1 cellular context compared by ENCODE assay signal in the genomic region with DNA sequence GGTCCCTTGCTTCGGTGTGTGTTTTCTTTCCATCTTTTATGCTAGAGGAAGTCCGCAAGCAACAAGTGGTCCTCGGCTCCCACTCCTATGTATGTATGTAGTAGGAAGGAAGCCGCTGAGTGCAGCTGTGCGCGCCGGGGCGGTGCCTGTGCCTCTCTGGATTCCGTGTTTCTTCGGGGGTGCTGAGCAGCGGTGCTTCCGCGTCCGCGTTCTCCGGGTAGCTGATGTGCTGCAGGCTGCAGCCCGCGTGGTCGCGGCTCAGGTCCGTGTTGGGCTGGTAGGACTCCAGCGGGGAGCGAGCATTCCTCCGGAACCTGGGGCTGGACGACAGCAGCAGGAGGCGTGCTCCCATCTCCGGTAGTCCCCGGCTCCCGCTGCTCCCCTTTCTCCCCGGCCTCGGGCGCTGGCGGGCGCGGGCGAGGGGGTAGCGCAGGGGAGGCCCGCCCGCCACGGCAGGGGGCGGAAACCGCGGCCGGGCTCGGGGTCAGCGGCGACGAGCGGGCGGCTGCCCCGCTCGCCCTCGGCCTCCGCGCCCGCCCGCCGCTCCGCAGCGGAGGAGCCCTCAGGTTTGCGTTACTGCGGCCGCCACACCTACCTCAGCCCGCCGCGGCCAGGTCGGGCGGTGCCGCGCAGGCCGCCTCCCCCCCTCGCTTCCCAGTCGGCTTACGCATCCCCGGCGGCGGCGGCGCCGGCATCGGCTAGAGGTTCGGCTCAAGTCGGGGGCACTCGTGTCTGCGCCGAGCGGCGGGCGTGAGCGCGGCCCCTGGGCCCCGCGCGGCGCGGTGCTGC.
A peak's percentile ranks its signal among the peaks of the same experiment; 100 is the strongest.
TF ChIP-seq lines count a peak whose summit lies in the region.

No MANE protein-coding gene starts in this region.

TF ChIP-seq in K562, 482 proteins besides CTCF, POLR2A, EP300 and RAD21 (continued from another document and continues in another):
- no peak for TF ChIP-seq KAT2B (IDR thresholded peaks at IDR 0.05; ENCODE audit: low read depth, low read length)
- TF ChIP-seq MYC (IDR thresholded peaks at IDR 0.05; ENCODE audit: low read depth, low read length) = 0 out of 2 replicates have a peak, but pooled peaks have one; percentile 19
- TF ChIP-seq MYC (CRISPR knock-in tag; IDR thresholded peaks at IDR 0.05; ENCODE audit: borderline replicate concordance, low read depth) = no peak
- TF ChIP-seq, protein P1, sequence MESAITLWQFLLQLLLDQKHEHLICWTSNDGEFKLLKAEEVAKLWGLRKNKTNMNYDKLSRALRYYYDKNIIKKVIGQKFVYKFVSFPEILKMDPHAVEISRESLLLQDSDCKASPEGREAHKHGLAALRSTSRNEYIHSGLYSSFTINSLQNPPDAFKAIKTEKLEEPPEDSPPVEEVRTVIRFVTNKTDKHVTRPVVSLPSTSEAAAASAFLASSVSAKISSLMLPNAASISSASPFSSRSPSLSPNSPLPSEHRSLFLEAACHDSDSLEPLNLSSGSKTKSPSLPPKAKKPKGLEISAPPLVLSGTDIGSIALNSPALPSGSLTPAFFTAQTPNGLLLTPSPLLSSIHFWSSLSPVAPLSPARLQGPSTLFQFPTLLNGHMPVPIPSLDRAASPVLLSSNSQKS (CRISPR knock-in tag; IDR thresholded peaks at IDR 0.05) = no peak
- TF ChIP-seq TCF7 (IDR thresholded peaks at IDR 0.05; ENCODE audit: borderline replicate concordance) = no peak
- TF ChIP-seq ZBTB8A (IDR thresholded peaks at IDR 0.05; ENCODE audit: partially characterized antibody) = no peak
- no peak for TF ChIP-seq ZNF583 (CRISPR knock-in tag; IDR thresholded peaks at IDR 0.05)
- peak; percentile 39; the same call in 1 of the 2 replicates for TF ChIP-seq PHF8 (IDR thresholded peaks at IDR 0.05; ENCODE audit: borderline replicate concordance, low read length)
- peak; percentile 17 for TF ChIP-seq PHF20 (IDR thresholded peaks at IDR 0.05; ENCODE audit: partially characterized antibody)
- TF ChIP-seq CEBPG (CRISPR knock-in tag; IDR thresholded peaks at IDR 0.05) = no peak
- no peak for TF ChIP-seq CEBPG (tag; conservative IDR thresholded peaks at IDR 0.05 in 1 of 2, IDR thresholded peaks at IDR 0.05 in 1 of 2)
- TF ChIP-seq, protein P2, sequence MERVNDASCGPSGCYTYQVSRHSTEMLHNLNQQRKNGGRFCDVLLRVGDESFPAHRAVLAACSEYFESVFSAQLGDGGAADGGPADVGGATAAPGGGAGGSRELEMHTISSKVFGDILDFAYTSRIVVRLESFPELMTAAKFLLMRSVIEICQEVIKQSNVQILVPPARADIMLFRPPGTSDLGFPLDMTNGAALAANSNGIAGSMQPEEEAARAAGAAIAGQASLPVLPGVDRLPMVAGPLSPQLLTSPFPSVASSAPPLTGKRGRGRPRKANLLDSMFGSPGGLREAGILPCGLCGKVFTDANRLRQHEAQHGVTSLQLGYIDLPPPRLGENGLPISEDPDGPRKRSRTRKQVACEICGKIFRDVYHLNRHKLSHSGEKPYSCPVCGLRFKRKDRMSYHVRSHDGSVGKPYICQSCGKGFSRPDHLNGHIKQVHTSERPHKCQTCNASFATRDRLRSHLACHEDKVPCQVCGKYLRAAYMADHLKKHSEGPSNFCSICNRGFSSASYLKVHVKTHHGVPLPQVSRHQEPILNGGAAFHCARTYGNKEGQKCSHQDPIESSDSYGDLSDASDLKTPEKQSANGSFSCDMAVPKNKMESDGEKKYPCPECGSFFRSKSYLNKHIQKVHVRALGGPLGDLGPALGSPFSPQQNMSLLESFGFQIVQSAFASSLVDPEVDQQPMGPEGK (CRISPR knock-in tag; IDR thresholded peaks at IDR 0.05; ENCODE audit: borderline replicate concordance) = no peak
- no peak for TF ChIP-seq ZNF239 (CRISPR knock-in tag; IDR thresholded peaks at IDR 0.05)
- no peak for TF ChIP-seq SAFB (IDR thresholded peaks at IDR 0.05; ENCODE audit: borderline replicate concordance, low read depth, low read length)
- no peak for TF ChIP-seq RFX5 (IDR thresholded peaks at IDR 0.05; ENCODE audit: low read depth, low read length)
- no peak for TF ChIP-seq U2AF2 (optimal IDR thresholded peaks at IDR 0.05; ENCODE audit: low read depth, low read length)
- TF ChIP-seq SNRNP70 (optimal IDR thresholded peaks at IDR 0.05; ENCODE audit: low read depth, low read length) = no peak
- no peak for TF ChIP-seq RBM15 (IDR thresholded peaks at IDR 0.05; ENCODE audit: insufficient read depth, low read length)
- no peak for TF ChIP-seq ASH1L (IDR thresholded peaks at IDR 0.05; ENCODE audit: borderline replicate concordance, low read depth, partially characterized antibody)
- TF ChIP-seq, protein P3, sequence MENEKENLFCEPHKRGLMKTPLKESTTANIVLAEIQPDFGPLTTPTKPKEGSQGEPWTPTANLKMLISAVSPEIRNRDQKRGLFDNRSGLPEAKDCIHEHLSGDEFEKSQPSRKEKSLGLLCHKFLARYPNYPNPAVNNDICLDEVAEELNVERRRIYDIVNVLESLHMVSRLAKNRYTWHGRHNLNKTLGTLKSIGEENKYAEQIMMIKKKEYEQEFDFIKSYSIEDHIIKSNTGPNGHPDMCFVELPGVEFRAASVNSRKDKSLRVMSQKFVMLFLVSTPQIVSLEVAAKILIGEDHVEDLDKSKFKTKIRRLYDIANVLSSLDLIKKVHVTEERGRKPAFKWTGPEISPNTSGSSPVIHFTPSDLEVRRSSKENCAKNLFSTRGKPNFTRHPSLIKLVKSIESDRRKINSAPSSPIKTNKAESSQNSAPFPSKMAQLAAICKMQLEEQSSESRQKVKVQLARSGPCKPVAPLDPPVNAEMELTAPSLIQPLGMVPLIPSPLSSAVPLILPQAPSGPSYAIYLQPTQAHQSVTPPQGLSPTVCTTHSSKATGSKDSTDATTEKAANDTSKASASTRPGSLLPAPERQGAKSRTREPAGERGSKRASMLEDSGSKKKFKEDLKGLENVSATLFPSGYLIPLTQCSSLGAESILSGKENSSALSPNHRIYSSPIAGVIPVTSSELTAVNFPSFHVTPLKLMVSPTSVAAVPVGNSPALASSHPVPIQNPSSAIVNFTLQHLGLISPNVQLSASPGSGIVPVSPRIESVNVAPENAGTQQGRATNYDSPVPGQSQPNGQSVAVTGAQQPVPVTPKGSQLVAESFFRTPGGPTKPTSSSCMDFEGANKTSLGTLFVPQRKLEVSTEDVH (IDR thresholded peaks at IDR 0.05; ENCODE audit: low read depth, partially characterized antibody) = no peak
- TF ChIP-seq CREM (IDR thresholded peaks at IDR 0.05; ENCODE audit: low read depth) = no peak
- no peak for TF ChIP-seq ZNF217 (CRISPR knock-in tag; IDR thresholded peaks at IDR 0.05)
- TF ChIP-seq DACH1 (IDR thresholded peaks at IDR 0.05; ENCODE audit: partially characterized antibody) = no peak
- no peak for TF ChIP-seq ZNF668 (CRISPR knock-in tag; IDR thresholded peaks at IDR 0.05)
- TF ChIP-seq ESRRA (IDR thresholded peaks at IDR 0.05; ENCODE audit: borderline replicate concordance, low read depth) = no peak
- TF ChIP-seq ZKSCAN1 (IDR thresholded peaks at IDR 0.05; ENCODE audit: low read depth, low read length) = no peak
- TF ChIP-seq, protein P4, sequence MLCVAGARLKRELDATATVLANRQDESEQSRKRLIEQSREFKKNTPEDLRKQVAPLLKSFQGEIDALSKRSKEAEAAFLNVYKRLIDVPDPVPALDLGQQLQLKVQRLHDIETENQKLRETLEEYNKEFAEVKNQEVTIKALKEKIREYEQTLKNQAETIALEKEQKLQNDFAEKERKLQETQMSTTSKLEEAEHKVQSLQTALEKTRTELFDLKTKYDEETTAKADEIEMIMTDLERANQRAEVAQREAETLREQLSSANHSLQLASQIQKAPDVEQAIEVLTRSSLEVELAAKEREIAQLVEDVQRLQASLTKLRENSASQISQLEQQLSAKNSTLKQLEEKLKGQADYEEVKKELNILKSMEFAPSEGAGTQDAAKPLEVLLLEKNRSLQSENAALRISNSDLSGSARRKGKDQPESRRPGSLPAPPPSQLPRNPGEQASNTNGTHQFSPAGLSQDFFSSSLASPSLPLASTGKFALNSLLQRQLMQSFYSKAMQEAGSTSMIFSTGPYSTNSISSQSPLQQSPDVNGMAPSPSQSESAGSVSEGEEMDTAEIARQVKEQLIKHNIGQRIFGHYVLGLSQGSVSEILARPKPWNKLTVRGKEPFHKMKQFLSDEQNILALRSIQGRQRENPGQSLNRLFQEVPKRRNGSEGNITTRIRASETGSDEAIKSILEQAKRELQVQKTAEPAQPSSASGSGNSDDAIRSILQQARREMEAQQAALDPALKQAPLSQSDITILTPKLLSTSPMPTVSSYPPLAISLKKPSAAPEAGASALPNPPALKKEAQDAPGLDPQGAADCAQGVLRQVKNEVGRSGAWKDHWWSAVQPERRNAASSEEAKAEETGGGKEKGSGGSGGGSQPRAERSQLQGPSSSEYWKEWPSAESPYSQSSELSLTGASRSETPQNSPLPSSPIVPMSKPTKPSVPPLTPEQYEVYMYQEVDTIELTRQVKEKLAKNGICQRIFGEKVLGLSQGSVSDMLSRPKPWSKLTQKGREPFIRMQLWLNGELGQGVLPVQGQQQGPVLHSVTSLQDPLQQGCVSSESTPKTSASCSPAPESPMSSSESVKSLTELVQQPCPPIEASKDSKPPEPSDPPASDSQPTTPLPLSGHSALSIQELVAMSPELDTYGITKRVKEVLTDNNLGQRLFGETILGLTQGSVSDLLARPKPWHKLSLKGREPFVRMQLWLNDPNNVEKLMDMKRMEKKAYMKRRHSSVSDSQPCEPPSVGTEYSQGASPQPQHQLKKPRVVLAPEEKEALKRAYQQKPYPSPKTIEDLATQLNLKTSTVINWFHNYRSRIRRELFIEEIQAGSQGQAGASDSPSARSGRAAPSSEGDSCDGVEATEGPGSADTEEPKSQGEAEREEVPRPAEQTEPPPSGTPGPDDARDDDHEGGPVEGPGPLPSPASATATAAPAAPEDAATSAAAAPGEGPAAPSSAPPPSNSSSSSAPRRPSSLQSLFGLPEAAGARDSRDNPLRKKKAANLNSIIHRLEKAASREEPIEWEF (CRISPR knock-in tag; IDR thresholded peaks at IDR 0.05) = no peak
- peak; percentile 71 for TF ChIP-seq SMAD4 (CRISPR knock-in tag; conservative IDR thresholded peaks at IDR 0.05)
- no peak for TF ChIP-seq PHF21A (IDR thresholded peaks at IDR 0.05; ENCODE audit: borderline replicate concordance, low read depth)
- no peak for TF ChIP-seq SRF (CRISPR knock-in tag; IDR thresholded peaks at IDR 0.05)
- TF ChIP-seq, protein P5, sequence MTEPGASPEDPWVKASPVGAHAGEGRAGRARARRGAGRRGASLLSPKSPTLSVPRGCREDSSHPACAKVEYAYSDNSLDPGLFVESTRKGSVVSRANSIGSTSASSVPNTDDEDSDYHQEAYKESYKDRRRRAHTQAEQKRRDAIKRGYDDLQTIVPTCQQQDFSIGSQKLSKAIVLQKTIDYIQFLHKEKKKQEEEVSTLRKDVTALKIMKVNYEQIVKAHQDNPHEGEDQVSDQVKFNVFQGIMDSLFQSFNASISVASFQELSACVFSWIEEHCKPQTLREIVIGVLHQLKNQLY (CRISPR knock-in tag; conservative IDR thresholded peaks at IDR 0.05) = no peak
- no peak for TF ChIP-seq MAFF (IDR thresholded peaks at IDR 0.05; ENCODE audit: low read length)
- TF ChIP-seq, protein P6, sequence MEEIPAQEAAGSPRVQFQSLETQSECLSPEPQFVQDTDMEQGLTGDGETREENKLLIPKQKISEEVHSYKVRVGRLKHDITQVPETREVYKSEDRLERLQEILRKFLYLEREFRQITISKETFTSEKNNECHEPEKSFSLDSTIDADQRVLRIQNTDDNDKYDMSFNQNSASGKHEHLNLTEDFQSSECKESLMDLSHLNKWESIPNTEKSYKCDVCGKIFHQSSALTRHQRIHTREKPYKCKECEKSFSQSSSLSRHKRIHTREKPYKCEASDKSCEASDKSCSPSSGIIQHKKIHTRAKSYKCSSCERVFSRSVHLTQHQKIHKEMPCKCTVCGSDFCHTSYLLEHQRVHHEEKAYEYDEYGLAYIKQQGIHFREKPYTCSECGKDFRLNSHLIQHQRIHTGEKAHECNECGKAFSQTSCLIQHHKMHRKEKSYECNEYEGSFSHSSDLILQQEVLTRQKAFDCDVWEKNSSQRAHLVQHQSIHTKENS (CRISPR knock-in tag; IDR thresholded peaks at IDR 0.05) = no peak
- no peak for TF ChIP-seq ZNF436 (CRISPR knock-in tag; IDR thresholded peaks at IDR 0.05)
- TF ChIP-seq TEAD2 (tag; IDR thresholded peaks at IDR 0.05) = no peak
- TF ChIP-seq NR2C2 (CRISPR knock-in tag; IDR thresholded peaks at IDR 0.05) = peak; percentile 33; the same call in 1 of the 2 replicates
- TF ChIP-seq NR2C2 (tag; IDR thresholded peaks at IDR 0.05) = peak; percentile 52; the same call in 1 of the 2 replicates
- TF ChIP-seq, protein P7, sequence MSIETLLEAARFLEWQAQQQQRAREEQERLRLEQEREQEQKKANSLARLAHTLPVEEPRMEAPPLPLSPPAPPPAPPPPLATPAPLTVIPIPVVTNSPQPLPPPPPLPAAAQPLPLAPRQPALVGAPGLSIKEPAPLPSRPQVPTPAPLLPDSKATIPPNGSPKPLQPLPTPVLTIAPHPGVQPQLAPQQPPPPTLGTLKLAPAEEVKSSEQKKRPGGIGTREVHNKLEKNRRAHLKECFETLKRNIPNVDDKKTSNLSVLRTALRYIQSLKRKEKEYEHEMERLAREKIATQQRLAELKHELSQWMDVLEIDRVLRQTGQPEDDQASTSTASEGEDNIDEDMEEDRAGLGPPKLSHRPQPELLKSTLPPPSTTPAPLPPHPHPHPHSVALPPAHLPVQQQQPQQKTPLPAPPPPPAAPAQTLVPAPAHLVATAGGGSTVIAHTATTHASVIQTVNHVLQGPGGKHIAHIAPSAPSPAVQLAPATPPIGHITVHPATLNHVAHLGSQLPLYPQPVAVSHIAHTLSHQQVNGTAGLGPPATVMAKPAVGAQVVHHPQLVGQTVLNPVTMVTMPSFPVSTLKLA (conservative IDR thresholded peaks at IDR 0.05) = peak; percentile 35 to 52; a peak in 1 of 4 replicates
